8 cellular contexts compared by ENCODE assay signal in the genomic region with DNA sequence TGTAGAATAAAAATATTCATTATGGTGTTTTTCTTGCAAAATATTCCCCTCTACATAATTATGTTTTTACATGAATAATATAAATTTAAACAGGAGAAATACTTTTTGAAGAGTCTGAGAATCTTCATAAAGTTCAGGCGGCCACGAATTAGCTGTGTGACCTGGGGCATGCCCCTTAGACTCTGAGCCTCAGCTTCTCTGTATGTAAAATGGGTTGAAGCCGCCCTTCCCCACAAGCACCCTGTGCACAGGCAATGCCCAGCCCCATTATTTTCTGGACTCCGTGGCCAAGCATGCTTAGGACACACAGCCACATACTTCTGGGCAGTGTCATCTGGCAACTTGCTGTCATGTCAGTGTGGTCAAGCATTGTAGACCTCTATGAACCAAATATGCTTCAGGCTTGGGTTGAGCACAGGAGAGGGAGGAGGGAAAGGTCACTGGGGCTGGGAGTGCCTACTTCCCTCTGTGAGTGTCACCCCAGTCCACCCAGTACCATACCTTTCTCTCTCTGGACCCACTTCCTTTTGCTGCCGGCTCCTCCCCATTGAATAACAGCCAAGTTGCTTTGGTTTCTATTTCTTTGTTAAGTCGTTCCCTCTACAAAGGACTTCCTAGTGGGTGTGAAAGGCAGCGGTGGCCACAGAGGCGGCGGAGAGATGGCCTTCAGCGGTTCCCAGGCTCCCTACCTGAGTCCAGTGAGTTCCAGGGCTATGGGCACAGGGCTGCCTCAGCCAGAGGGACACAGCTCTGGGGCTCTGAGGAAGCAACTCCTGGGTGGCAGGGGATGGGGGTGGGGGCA. TPM values are rescaled to one million over a fixed set of nuclear protein-coding genes. Genes with fewer than 3 reads are reported as not detected.
DNase-seq lines count a peak whose midpoint lies in the region; ATAC-seq and TF ChIP-seq lines count a peak whose summit lies in the region.

A gene (plus strand): TSS at position 582 of the 802 bp plus-strand sequence. CDS start 78 bp downstream, at position 660.

- peak within 1 kb of the TSS; percentile 90 for H3K27ac Mint-ChIP-seq in T-helper 2 cell treated with Interferon-gamma antibody and Interleukin-4, amounts not matched to agents 5 μg/mL and 100 μg/mL, for 36 hours
- peak within 1 kb of the TSS; percentile 75 for H3K27ac Mint-ChIP-seq in neural crest cell (ENCODE audit: unreplicated experiment)

- H3K4me3 ChIP-seq in effector memory CD4-positive, alpha-beta T cell (ENCODE audit: insufficient read depth, low read depth, low read length, poor library complexity, severe bottlenecking) = peak within 1 kb of the TSS; percentile 95

- peaks cover 25% of the 10 kb centered on the region for H3K36me3 Mint-ChIP-seq in T-helper 2 cell treated with Interferon-gamma antibody and Interleukin-4, amounts not matched to agents 5 μg/mL and 100 μg/mL, for 36 hours (ENCODE audit: low read depth)
- peaks cover 9% of the 10 kb centered on the region for H3K36me3 Mint-ChIP-seq in neural crest cell (ENCODE audit: low read depth)

- ATAC-seq in HG03095 (IDR thresholded peaks at IDR 0.05; ENCODE audit: unreplicated experiment) = peak; percentile 49
- no peak for ATAC-seq in HG03039 (IDR thresholded peaks at IDR 0.05; ENCODE audit: unreplicated experiment)

- no peaks in the 10 kb centered on the region for H3K9me3 Mint-ChIP-seq in T-helper 2 cell treated with Interferon-gamma antibody and Interleukin-4, amounts not matched to agents 5 μg/mL and 100 μg/mL, for 36 hours
- no peaks in the 10 kb centered on the region for H3K9me3 Mint-ChIP-seq in neural crest cell

- H3K4me1 Mint-ChIP-seq in T-helper 2 cell treated with Interferon-gamma antibody and Interleukin-4, amounts not matched to agents 5 μg/mL and 100 μg/mL, for 36 hours (ENCODE audit: low read depth) = peaks cover 52% of the 10 kb centered on the region
- peaks cover 6% of the 10 kb centered on the region for H3K4me1 Mint-ChIP-seq in neural crest cell

- no peaks in the 10 kb centered on the region for H3K27me3 ChIP-seq in effector memory CD4-positive, alpha-beta T cell (replicated peaks; ENCODE audit: control insufficient read depth, insufficient read depth, low read length, poor library complexity, severe bottlenecking)

- peak within 1 kb of the TSS; percentile 95 for H3K4me3 Mint-ChIP-seq in T-helper 2 cell treated with Interferon-gamma antibody and Interleukin-4, amounts not matched to agents 5 μg/mL and 100 μg/mL, for 36 hours
- no peak within 1 kb of the TSS for H3K4me3 Mint-ChIP-seq in neural crest cell

- no peaks in the 10 kb centered on the region for H3K9me3 ChIP-seq in effector memory CD4-positive, alpha-beta T cell (ENCODE audit: control insufficient read depth, low read length)

- peak; percentile 26 for DNase-seq in activated CD4-positive, alpha-beta T cell treated with anti-CD3 and anti-CD28 coated beads for 1 hour
- DNase-seq in activated CD4-positive, alpha-beta T cell treated with anti-CD3 and anti-CD28 coated beads, Interleukin-2, amount 50 U/mL, for 1 hour = no peak
- DNase-seq in T-helper 2 cell treated with Interferon-gamma antibody and Interleukin-4, amounts not matched to agents 5 μg/mL and 100 μg/mL, for 36 hours (ENCODE audit: low spot score) = peak; percentile 14
- DNase-seq in effector memory CD4-positive, alpha-beta T cell = peak in 1 of 3 donors; percentile 6
- DNase-seq in neural crest cell (ENCODE audit: low read depth, low spot score) (no peak), DMS114 treated with DMSO at 0.1 percent for 48 hours (lab: John Stamatoyannopoulos, UW; ENCODE audit: unreplicated experiment) (no peak)

- no peak for TF ChIP-seq CTCF in neural crest cell (conservative IDR thresholded peaks at IDR 0.05)

- H3K27ac ChIP-seq in effector memory CD4-positive, alpha-beta T cell (ENCODE audit: insufficient read depth, low read length, poor library complexity, severe bottlenecking) = peak within 1 kb of the TSS; percentile 51

- H3K4me1 ChIP-seq in effector memory CD4-positive, alpha-beta T cell (ENCODE audit: control insufficient read depth, insufficient read depth, low read length, poor library complexity, severe bottlenecking) = peaks cover 19% of the 10 kb centered on the region

- no peaks in the 10 kb centered on the region for H3K27me3 Mint-ChIP-seq in T-helper 2 cell treated with Interferon-gamma antibody and Interleukin-4, amounts not matched to agents 5 μg/mL and 100 μg/mL, for 36 hours (ENCODE audit: low read depth)
- no peaks in the 10 kb centered on the region for H3K27me3 Mint-ChIP-seq in neural crest cell (ENCODE audit: low read depth)

- no peaks in the 10 kb centered on the region for H3K36me3 ChIP-seq in effector memory CD4-positive, alpha-beta T cell (ENCODE audit: control insufficient read depth, insufficient read depth, low read length)

RNA-seq across cellular contexts. Expression of the gene that starts here (rescaled TPM):
- 0.84 and 2.1 TPM in 2 replicates for total RNA-seq in neural crest cell

Comparison
In these comparisons a context has a peak if more than half of its experiments do, and no peak if none do; other contexts are left out.
1. DNase-seq: peak in activated CD4-positive, alpha-beta T cell treated with anti-CD3 and anti-CD28 coated beads for 1 hour (single experiment) and T-helper 2 cell treated with Interferon-gamma antibody and Interleukin-4, amounts not matched to agents 5 μg/mL and 100 μg/mL, for 36 hours (single experiment); none in activated CD4-positive, alpha-beta T cell treated with anti-CD3 and anti-CD28 coated beads, Interleukin-2, amount 50 U/mL, for 1 hour (single experiment), neural crest cell (single experiment) and DMS114 treated with DMSO at 0.1 percent for 48 hours (single experiment).